Comparison of ENCODE assay signal across 12 cellular contexts in genomic region chr11:68122936-68123539, GRCh38. TPM values are rescaled to one million over a fixed set of nuclear protein-coding genes. Genes with fewer than 3 reads are reported as not detected.
DNase-seq lines count a peak whose midpoint lies in the region; ATAC-seq and TF ChIP-seq lines count a peak whose summit lies in the region.
"Had no signal": no experiment of that assay in that cellular context is flagged by ENCODE, and none has a peak within 500 bp of the region (broad histone marks: within the 10 kb centered on the region; RNA-seq: fewer than 3 reads in every experiment).

No MANE protein-coding gene starts in this region.

- POLR2A ChIA-PET in CD4-positive, alpha-beta T cell (lab: Charles Lee) = no interaction called here

- DNase-seq in CD4-positive, alpha-beta T cell = no peak
- peak; percentile 69 for DNase-seq in left ventricle myocardium superior
- DNase-seq in nephron progenitor cell = no peak
- DNase-seq in head of caudate nucleus = no peak
- DNase-seq in GM03348 (ENCODE audit: low spot score) = no peak
- no peak for DNase-seq in effector memory CD8-positive, alpha-beta T cell
- DNase-seq: brain microvascular endothelial cell, NCI-H510A, SW 1271 had no signal

- peak overlapping the region; percentile 67 for H3K4me3 Mint-ChIP-seq in CD4-positive, alpha-beta T cell
- H3K4me3 Mint-ChIP-seq in IgD-negative memory B cell (peak overlapping the region in 2 of 4 donors; percentile 70 to 79), nephron progenitor cell (peak overlapping the region; percentile 42)
- peak overlapping the region in 1 of 2 donors; percentile 29 for H3K4me3 Mint-ChIP-seq in effector memory CD8-positive, alpha-beta T cell

- H3K9me3 Mint-ChIP-seq in CD4-positive, alpha-beta T cell = no peaks in the 10 kb centered on the region
- H3K9me3 Mint-ChIP-seq in IgD-negative memory B cell (no peaks in the 10 kb centered on the region), nephron progenitor cell (no peaks in the 10 kb centered on the region)
- no peaks in the 10 kb centered on the region for H3K9me3 Mint-ChIP-seq in effector memory CD8-positive, alpha-beta T cell
- H3K9me3 Mint-ChIP-seq: CD14-positive monocyte had no signal

- H3K36me3 Mint-ChIP-seq in CD4-positive, alpha-beta T cell (ENCODE audit: low read depth) = peaks cover 5% of the 10 kb centered on the region
- H3K36me3 Mint-ChIP-seq in IgD-negative memory B cell = peaks cover 1% of the 10 kb centered on the region
- no peaks in the 10 kb centered on the region for H3K36me3 Mint-ChIP-seq in nephron progenitor cell (ENCODE audit: low read depth)
- peaks cover 14% of the 10 kb centered on the region for H3K36me3 Mint-ChIP-seq in effector memory CD8-positive, alpha-beta T cell (ENCODE audit: insufficient read depth)

- no peak for TF ChIP-seq CTCF in CD4-positive, alpha-beta T cell (IDR thresholded peaks at IDR 0.05)
- TF ChIP-seq CTCF in nephron progenitor cell (IDR thresholded peaks at IDR 0.05) = no peak

- H3K4me1 Mint-ChIP-seq in CD4-positive, alpha-beta T cell (ENCODE audit: low read depth) = peaks cover 9% of the 10 kb centered on the region
- H3K4me1 Mint-ChIP-seq in IgD-negative memory B cell = peaks cover 13 to 16% (median 15%) of the 10 kb centered on the region in 3 donors
- H3K4me1 Mint-ChIP-seq in nephron progenitor cell = peaks cover 48% of the 10 kb centered on the region
- H3K4me1 Mint-ChIP-seq in effector memory CD8-positive, alpha-beta T cell (ENCODE audit: low read depth in 2 of 2) = peaks cover 4 to 5% of the 10 kb centered on the region in 2 donors

- peaks cover 10% of the 10 kb centered on the region for H3K27me3 Mint-ChIP-seq in CD4-positive, alpha-beta T cell
- H3K27me3 Mint-ChIP-seq in IgD-negative memory B cell (peaks cover 1% of the 10 kb centered on the region), nephron progenitor cell (ENCODE audit: low read depth, poor library complexity) (peaks cover 3% of the 10 kb centered on the region)
- no peaks in the 10 kb centered on the region for H3K27me3 Mint-ChIP-seq in effector memory CD8-positive, alpha-beta T cell

- intact Hi-C loops in CD4-positive, alpha-beta T cell (cut with DNase I, micrococcal nuclease) = loop anchor here (5.0 to 10.0 kb wide), 3 partner anchors 82 to 629 kb away; partner anchors contain the start of genes C11orf24 (in 1 of the 2) and TESMIN (in 1 of the 2)
- intact Hi-C loops in left ventricle myocardium superior (cut with micrococcal nuclease) = no loop called here
- intact Hi-C loops in head of caudate nucleus (cut with DNase I) = no loop called here

- no peak overlapping the region for H3K27ac Mint-ChIP-seq in CD4-positive, alpha-beta T cell
- peak overlapping the region in 2 of 3 donors; percentile 46 to 86 for H3K27ac Mint-ChIP-seq in IgD-negative memory B cell
- peak overlapping the region; percentile 87 for H3K27ac Mint-ChIP-seq in nephron progenitor cell
- no peak overlapping the region for H3K27ac Mint-ChIP-seq in effector memory CD8-positive, alpha-beta T cell

- no peaks in the 10 kb centered on the region for H3K9me3 ChIP-seq in CD4-positive, alpha-beta T cell (ENCODE audit: control insufficient read depth, low read length)

- H3K27ac ChIP-seq in CD4-positive, alpha-beta T cell (ENCODE audit: low read depth, low read length) = no peak overlapping the region
- H3K27ac ChIP-seq: brain microvascular endothelial cell had no signal

- CTCF ChIA-PET in CD4-positive, alpha-beta T cell (lab: Charles Lee) = no interaction called here

- no peak for ATAC-seq in CD4-positive, alpha-beta T cell (ENCODE audit: poor library complexity)
- ATAC-seq in left ventricle myocardium superior = peak; percentile 36
- ATAC-seq in HG03571 (IDR thresholded peaks at IDR 0.05; ENCODE audit: unreplicated experiment) = no peak
- ATAC-seq in effector memory CD8-positive, alpha-beta T cell (replicated peaks) = no peak

- peaks cover 5% of the 10 kb centered on the region for H3K27me3 ChIP-seq in CD4-positive, alpha-beta T cell (ENCODE audit: control insufficient read depth, insufficient read depth, low read length)
- H3K27me3 ChIP-seq: brain microvascular endothelial cell had no signal

RNA-seq across cellular contexts. Expression of gene CHKA, which starts 1.9 kb away (rescaled TPM):
- total RNA-seq in CD4-positive, alpha-beta T cell = 10 to 100 TPM; 30.1 to 31.4 TPM
- 2.4 TPM for polyA plus RNA-seq in IgD-negative memory B cell
- 10.6 TPM for total RNA-seq in left ventricle myocardium superior

Comparison
In these comparisons a context has a peak if more than half of its experiments do, and no peak if none do; other contexts are left out.
1. H3K27ac Mint-ChIP-seq: peak in IgD-negative memory B cell (2 of 3) and nephron progenitor cell (single experiment); none in CD4-positive, alpha-beta T cell (single experiment) and effector memory CD8-positive, alpha-beta T cell (0 of 2).
2. intact Hi-C loops: an anchor here in CD4-positive, alpha-beta T cell (5.0 to 10.0 kb wide); none called in left ventricle myocardium superior and head of caudate nucleus.